16 cellular contexts compared by ENCODE assay signal in genomic region chr20:6058684-6059295, GRCh38. TPM values are rescaled to one million over a fixed set of nuclear protein-coding genes. Genes with fewer than 3 reads are reported as not detected.
DNase-seq lines count a peak whose midpoint lies in the region; ATAC-seq and TF ChIP-seq lines count a peak whose summit lies in the region.
"Had no signal": no experiment of that assay in that cellular context is flagged by ENCODE, and none has a peak within 500 bp of the region (broad histone marks: within the 10 kb centered on the region; RNA-seq: fewer than 3 reads in every experiment).

No MANE protein-coding gene starts in this region.

- peak overlapping the region; percentile 1 for H3K4me3 Mint-ChIP-seq in mesothelial cell of epicardium
- H3K4me3 Mint-ChIP-seq in effector memory CD8-positive, alpha-beta T cell = no peak overlapping the region
- H3K4me3 Mint-ChIP-seq in stimulated activated effector memory CD8-positive, alpha-beta T cell treated with anti-CD3 and anti-CD28 coated beads, Interleukin-12 subunit alpha, Interleukin-12 subunit beta, amount 100 ng/mL, for 72 hours = no peak overlapping the region

- H3F3A ChIP-seq in SK-N-SH (replicated peaks; ENCODE audit: insufficient read depth) = no peaks in the 10 kb centered on the region

- H3K27me3 Mint-ChIP-seq in mesothelial cell of epicardium (ENCODE audit: low read depth) = no peaks in the 10 kb centered on the region
- H3K27me3 Mint-ChIP-seq in effector memory CD8-positive, alpha-beta T cell = peaks cover 45 to 70% of the 10 kb centered on the region in 2 donors

- H3K4me2 ChIP-seq in SK-N-SH = no peak overlapping the region

- no peaks in the 10 kb centered on the region for H3K36me3 Mint-ChIP-seq in mesothelial cell of epicardium
- no peaks in the 10 kb centered on the region for H3K36me3 Mint-ChIP-seq in effector memory CD8-positive, alpha-beta T cell (ENCODE audit: insufficient read depth)
- no peaks in the 10 kb centered on the region for H3K36me3 Mint-ChIP-seq in stimulated activated effector memory CD8-positive, alpha-beta T cell treated with anti-CD3 and anti-CD28 coated beads, Interleukin-12 subunit alpha, Interleukin-12 subunit beta, amount 100 ng/mL, for 72 hours
- H3K36me3 Mint-ChIP-seq: activated naive CD4-positive, alpha-beta T cell treated with anti-CD3 and anti-CD28 coated beads, Interleukin-2, amount 50 U/mL, for 72 hours had no signal

- peak overlapping the region; percentile 96 for H3K27ac Mint-ChIP-seq in mesothelial cell of epicardium
- no peak overlapping the region for H3K27ac Mint-ChIP-seq in effector memory CD8-positive, alpha-beta T cell
- no peak overlapping the region for H3K27ac Mint-ChIP-seq in stimulated activated effector memory CD8-positive, alpha-beta T cell treated with anti-CD3 and anti-CD28 coated beads, Interleukin-12 subunit alpha, Interleukin-12 subunit beta, amount 100 ng/mL, for 72 hours
- H3K27ac Mint-ChIP-seq: activated naive CD4-positive, alpha-beta T cell treated with anti-CD3 and anti-CD28 coated beads, Interleukin-2, amount 50 U/mL, for 72 hours had no signal

- no peak for TF ChIP-seq CTCF in mesothelial cell of epicardium (IDR thresholded peaks at IDR 0.05; ENCODE audit: unreplicated experiment)
- no peak for TF ChIP-seq CTCF in SK-N-SH (IDR thresholded peaks at IDR 0.05)

- no peaks in the 10 kb centered on the region for H3K9me2 ChIP-seq in SK-N-SH

- H3K79me2 ChIP-seq in SK-N-SH (ENCODE audit: insufficient read depth) = no peaks in the 10 kb centered on the region

- peak; percentile 71 for DNase-seq in DMS79 (lab: John Stamatoyannopoulos, UW)
- peak; percentile 55 for DNase-seq in NCI-H2081 treated with DMSO at 0.1 percent for 48 hours (lab: John Stamatoyannopoulos, UW)
- DNase-seq in SW480 (ENCODE audit: low spot score) = peak; percentile 52
- DNase-seq in mesothelial cell of epicardium (ENCODE audit: low spot score in 2 of 2, unreplicated experiment in 2 of 2) = peak in 1 of 2 experiments; percentile 55
- no peak for DNase-seq in effector memory CD8-positive, alpha-beta T cell
- DNase-seq in SK-N-SH = no peak
- no peak for DNase-seq in stimulated activated effector memory CD8-positive, alpha-beta T cell treated with anti-CD3 and anti-CD28 coated beads, Interleukin-12 subunit alpha, Interleukin-12 subunit beta, amount 100 ng/mL, for 72 hours (ENCODE audit: low spot score in 2 of 2)
- DNase-seq: activated CD8-positive, alpha-beta memory T cell treated with anti-CD3 and anti-CD28 coated beads, Interleukin-2, amount 50 U/mL, for 48 hours; esophagus squamous epithelium; Kasumi-1; midbrain; NK-92 treated with Interleukin-12 subunit alpha and Interleukin-12 subunit beta, amount 100 ng/mL, for 24 hours had no signal

- TF ChIP-seq RAD21 in SK-N-SH (IDR thresholded peaks at IDR 0.05; ENCODE audit: low read length) = no peak

- H3K9me3 Mint-ChIP-seq in mesothelial cell of epicardium = peaks cover 3% of the 10 kb centered on the region
- no peaks in the 10 kb centered on the region for H3K9me3 Mint-ChIP-seq in effector memory CD8-positive, alpha-beta T cell
- no peaks in the 10 kb centered on the region for H3K9me3 Mint-ChIP-seq in stimulated activated effector memory CD8-positive, alpha-beta T cell treated with anti-CD3 and anti-CD28 coated beads, Interleukin-12 subunit alpha, Interleukin-12 subunit beta, amount 100 ng/mL, for 72 hours
- H3K9me3 Mint-ChIP-seq: activated naive CD4-positive, alpha-beta T cell treated with anti-CD3 and anti-CD28 coated beads, Interleukin-2, amount 50 U/mL, for 72 hours had no signal

- WGBS in SK-N-SH (ENCODE audit: low lambda C conversion rate) = 49% methylated on average over 7 of the region's 7 CpGs

- H3K4me3 ChIP-seq in SK-N-SH (ENCODE audit: low read depth in 2 of 2, low read length in 1 of 2) = no peak overlapping the region
- H3K4me3 ChIP-seq: esophagus squamous epithelium, SJSA1 had no signal

- peaks cover 0 to 18% of the 10 kb centered on the region in 2 experiments; a peak in 1 of 4 replicates for H3K4me1 ChIP-seq in SK-N-SH (ENCODE audit: control insufficient read depth in 1 of 2, insufficient read depth in 2 of 2, low read depth in 1 of 2, low read length in 1 of 2)
- H3K4me1 ChIP-seq: SJSA1 had no signal

- TF ChIP-seq EP300 in SK-N-SH (IDR thresholded peaks at IDR 0.05; ENCODE audit: borderline replicate concordance in 1 of 2, low read depth in 1 of 2, low read length in 1 of 2) = no peak

- POLR2A ChIA-PET in SK-N-SH (lab: Yijun Ruan, JAX) = no interaction called here

- H3K36me3 ChIP-seq in SK-N-SH (replicated peaks in 1 of 2; ENCODE audit: control insufficient read depth in 1 of 2, insufficient read depth in 2 of 2, low read length in 1 of 2) = no peaks in the 10 kb centered on the region
- H3K36me3 ChIP-seq: esophagus squamous epithelium, SJSA1 had no signal

- H4K20me1 ChIP-seq in SK-N-SH (ENCODE audit: insufficient read depth) = no peaks in the 10 kb centered on the region

- peaks cover 58% of the 10 kb centered on the region for H3K4me1 Mint-ChIP-seq in mesothelial cell of epicardium
- peaks cover 4 to 7% of the 10 kb centered on the region in 2 donors for H3K4me1 Mint-ChIP-seq in effector memory CD8-positive, alpha-beta T cell (ENCODE audit: low read depth in 2 of 2)
- peaks cover 7% of the 10 kb centered on the region for H3K4me1 Mint-ChIP-seq in stimulated activated effector memory CD8-positive, alpha-beta T cell treated with anti-CD3 and anti-CD28 coated beads, Interleukin-12 subunit alpha, Interleukin-12 subunit beta, amount 100 ng/mL, for 72 hours

- H3K9ac ChIP-seq in SK-N-SH = no peak overlapping the region

- no peaks in the 10 kb centered on the region for H3K9me3 ChIP-seq in SK-N-SH
- H3K9me3 ChIP-seq: esophagus squamous epithelium, SJSA1 had no signal

- peaks cover 7% of the 10 kb centered on the region; the same call in 1 of the 2 replicates for H3K27me3 ChIP-seq in SK-N-SH (ENCODE audit: insufficient read depth)
- H3K27me3 ChIP-seq: SJSA1 had no signal

- no peak overlapping the region for H3K27ac ChIP-seq in SK-N-SH (ENCODE audit: low read depth in 2 of 2, low read length in 1 of 2)
- H3K27ac ChIP-seq: esophagus squamous epithelium, SJSA1 had no signal

- no peak for ATAC-seq in effector memory CD8-positive, alpha-beta T cell (replicated peaks)
- ATAC-seq in HG03469 (IDR thresholded peaks at IDR 0.05; ENCODE audit: unreplicated experiment) = no peak
- no peak for ATAC-seq in stimulated activated effector memory CD8-positive, alpha-beta T cell treated with anti-CD3 and anti-CD28 coated beads, Interleukin-12 subunit alpha, Interleukin-12 subunit beta, amount 100 ng/mL, for 72 hours
- ATAC-seq: activated naive CD4-positive, alpha-beta T cell treated with anti-CD3 and anti-CD28 coated beads, Interleukin-2, amount 50 U/mL, for 72 hours had no signal

- CTCF ChIA-PET in SK-N-SH (lab: Yijun Ruan, JAX) = no interaction called here

- H2AFZ ChIP-seq in SK-N-SH (ENCODE audit: low read depth) = no peak overlapping the region

TF ChIP-seq in SK-N-SH, 30 proteins besides CTCF, POLR2A, EP300 and RAD21 (continues in another document):
- TF ChIP-seq EZH2phosphoT487 (IDR thresholded peaks at IDR 0.05; ENCODE audit: borderline replicate concordance, low read depth) (no peak), SIN3A (IDR thresholded peaks at IDR 0.05; ENCODE audit: borderline replicate concordance, low read depth, low read length) (no peak)
- TF ChIP-seq, protein P1, sequence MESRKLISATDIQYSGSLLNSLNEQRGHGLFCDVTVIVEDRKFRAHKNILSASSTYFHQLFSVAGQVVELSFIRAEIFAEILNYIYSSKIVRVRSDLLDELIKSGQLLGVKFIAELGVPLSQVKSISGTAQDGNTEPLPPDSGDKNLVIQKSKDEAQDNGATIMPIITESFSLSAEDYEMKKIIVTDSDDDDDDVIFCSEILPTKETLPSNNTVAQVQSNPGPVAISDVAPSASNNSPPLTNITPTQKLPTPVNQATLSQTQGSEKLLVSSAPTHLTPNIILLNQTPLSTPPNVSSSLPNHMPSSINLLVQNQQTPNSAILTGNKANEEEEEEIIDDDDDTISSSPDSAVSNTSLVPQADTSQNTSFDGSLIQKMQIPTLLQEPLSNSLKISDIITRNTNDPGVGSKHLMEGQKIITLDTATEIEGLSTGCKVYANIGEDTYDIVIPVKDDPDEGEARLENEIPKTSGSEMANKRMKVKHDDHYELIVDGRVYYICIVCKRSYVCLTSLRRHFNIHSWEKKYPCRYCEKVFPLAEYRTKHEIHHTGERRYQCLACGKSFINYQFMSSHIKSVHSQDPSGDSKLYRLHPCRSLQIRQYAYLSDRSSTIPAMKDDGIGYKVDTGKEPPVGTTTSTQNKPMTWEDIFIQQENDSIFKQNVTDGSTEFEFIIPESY (IDR thresholded peaks at IDR 0.05; ENCODE audit: borderline replicate concordance, low read depth) = no peak

RNA-seq across cellular contexts. Expression of gene LRRN4, which starts 4.9 kb away (rescaled TPM):
- total RNA-seq in mesothelial cell of epicardium = 75.4 to 89.5 TPM (median 78.8 TPM) in 3 replicates
- 0.05 TPM in 1 of 2 replicates, not detected in the other for polyA plus RNA-seq in SK-N-SH (2012; rRNA removed)
- polyA plus RNA-seq in SK-N-SH (2012; cell fraction: cytosol; rRNA removed) = 0.01 and 0.03 TPM in 2 replicates
- 0.05 and 0.06 TPM in 2 replicates for polyA plus RNA-seq in SK-N-SH (2012; cell fraction: nucleus; rRNA removed)
- total RNA-seq: activated naive CD4-positive, alpha-beta T cell treated with anti-CD3 and anti-CD28 coated beads, Interleukin-2, amount 50 U/mL, for 72 hours; chondrocyte; SJSA1 had no signal

RNA-seq across cellular contexts. Expression of gene CRLS1, which starts 52.9 kb away (rescaled TPM):
- 51.0 to 58.1 TPM (median 54.8 TPM) in 3 replicates for total RNA-seq in mesothelial cell of epicardium
- polyA plus RNA-seq in SK-N-SH (2012; rRNA removed) = 32.7 and 53.1 TPM in 2 replicates
- 43.1 and 45.4 TPM in 2 replicates for polyA plus RNA-seq in SK-N-SH (2012; cell fraction: cytosol; rRNA removed)
- polyA plus RNA-seq in SK-N-SH (2012; cell fraction: nucleus; rRNA removed) = 26.4 and 47.1 TPM in 2 replicates

Comparison
In these comparisons a context has a peak if more than half of its experiments do, and no peak if none do; other contexts are left out.
1. DNase-seq: peak in DMS79 (single experiment), NCI-H2081 treated with DMSO at 0.1 percent for 48 hours (single experiment) and SW480 (single experiment); none in effector memory CD8-positive, alpha-beta T cell (0 of 3), SK-N-SH (single experiment) and stimulated activated effector memory CD8-positive, alpha-beta T cell treated with anti-CD3 and anti-CD28 coated beads, Interleukin-12 subunit alpha, Interleukin-12 subunit beta, amount 100 ng/mL, for 72 hours (0 of 2).